Comparison of ENCODE assay signal across 1 cellular context in the genomic region with DNA sequence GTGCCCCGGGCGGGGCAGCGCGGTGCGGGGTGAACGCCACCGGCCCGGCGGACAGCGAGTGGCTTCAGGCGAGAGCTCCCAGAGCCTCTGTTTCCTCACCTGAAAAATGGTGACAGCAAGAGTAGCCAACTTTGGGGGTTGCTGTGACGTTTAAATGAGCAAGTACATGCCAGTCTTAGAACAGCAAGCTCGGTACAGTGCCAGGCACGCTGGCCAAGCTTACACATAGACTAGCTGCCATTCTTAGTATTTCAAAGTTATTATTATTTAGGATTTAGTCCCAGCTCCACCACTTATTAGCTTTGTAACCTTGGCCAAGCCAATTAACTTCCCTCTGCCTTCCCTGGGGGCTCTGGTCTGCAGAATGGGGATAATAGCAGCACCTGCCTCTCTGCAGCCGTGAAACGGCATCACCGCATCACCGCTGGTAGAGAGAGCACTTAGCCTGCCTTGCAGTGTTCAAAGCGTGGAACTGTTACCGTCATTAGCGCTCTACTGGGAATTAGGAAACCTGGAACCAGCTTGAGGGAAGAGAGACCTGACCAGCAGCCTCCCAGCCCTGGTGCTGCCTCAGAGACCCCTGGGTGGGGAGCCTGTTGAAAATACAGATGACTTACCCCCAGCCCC.
TF ChIP-seq lines count a peak whose summit lies in the region.

A gene with protein sequence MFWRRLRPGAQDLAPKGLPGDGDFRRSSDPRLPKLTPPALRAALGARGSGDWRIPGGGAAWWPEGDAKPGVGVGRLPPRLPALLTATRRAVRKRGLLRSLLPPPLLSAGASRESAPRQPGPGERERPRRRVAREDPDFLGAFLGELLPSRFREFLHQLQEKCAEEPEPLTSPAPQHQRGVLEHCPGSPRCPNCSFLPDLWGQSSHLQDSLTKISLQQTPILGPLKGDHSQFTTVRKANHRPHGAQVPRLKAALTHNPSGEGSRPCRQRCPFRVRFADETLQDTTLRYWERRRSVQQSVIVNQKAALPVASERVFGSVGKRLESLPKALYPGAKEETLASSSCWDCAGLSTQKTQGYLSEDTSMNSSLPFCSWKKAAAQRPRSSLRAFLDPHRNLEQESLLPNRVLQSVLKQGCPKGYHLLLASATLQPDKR (minus strand): TSS at position 433 of the 627 bp plus-strand sequence. CDS start 527 bp downstream, outside the sequence.

TF ChIP-seq in IMR-90, 13 proteins besides CTCF, POLR2A, EP300 and RAD21:
- TF ChIP-seq FOS (IDR thresholded peaks at IDR 0.05; ENCODE audit: low read depth, low read length) = no peak
- TF ChIP-seq, protein P1, sequence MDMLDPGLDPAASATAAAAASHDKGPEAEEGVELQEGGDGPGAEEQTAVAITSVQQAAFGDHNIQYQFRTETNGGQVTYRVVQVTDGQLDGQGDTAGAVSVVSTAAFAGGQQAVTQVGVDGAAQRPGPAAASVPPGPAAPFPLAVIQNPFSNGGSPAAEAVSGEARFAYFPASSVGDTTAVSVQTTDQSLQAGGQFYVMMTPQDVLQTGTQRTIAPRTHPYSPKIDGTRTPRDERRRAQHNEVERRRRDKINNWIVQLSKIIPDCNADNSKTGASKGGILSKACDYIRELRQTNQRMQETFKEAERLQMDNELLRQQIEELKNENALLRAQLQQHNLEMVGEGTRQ (IDR thresholded peaks at IDR 0.05; ENCODE audit: low read depth, low read length) = no peak
- TF ChIP-seq SMC3 (IDR thresholded peaks at IDR 0.05; ENCODE audit: low read depth, low read length) = no peak
- TF ChIP-seq CHD1 (IDR thresholded peaks at IDR 0.05; ENCODE audit: low read depth, low read length) = no peak
- no peak for TF ChIP-seq MAFK (IDR thresholded peaks at IDR 0.05; ENCODE audit: low read depth, low read length)
- no peak for TF ChIP-seq BHLHE40 (IDR thresholded peaks at IDR 0.05; ENCODE audit: low read depth, low read length)
- no peak for TF ChIP-seq RFX5 (IDR thresholded peaks at IDR 0.05; ENCODE audit: low read depth, low read length)
- TF ChIP-seq MXI1 (IDR thresholded peaks at IDR 0.05; ENCODE audit: borderline replicate concordance, low read depth, low read length) = no peak
- no peak for TF ChIP-seq CEBPB (IDR thresholded peaks at IDR 0.05; ENCODE audit: low read depth, low read length)
- TF ChIP-seq RCOR1 (IDR thresholded peaks at IDR 0.05; ENCODE audit: insufficient replicate concordance, low read length) = no peak
- TF ChIP-seq NFE2L2 (IDR thresholded peaks at IDR 0.05; ENCODE audit: low read depth, low read length) = no peak
- TF ChIP-seq, protein P2, sequence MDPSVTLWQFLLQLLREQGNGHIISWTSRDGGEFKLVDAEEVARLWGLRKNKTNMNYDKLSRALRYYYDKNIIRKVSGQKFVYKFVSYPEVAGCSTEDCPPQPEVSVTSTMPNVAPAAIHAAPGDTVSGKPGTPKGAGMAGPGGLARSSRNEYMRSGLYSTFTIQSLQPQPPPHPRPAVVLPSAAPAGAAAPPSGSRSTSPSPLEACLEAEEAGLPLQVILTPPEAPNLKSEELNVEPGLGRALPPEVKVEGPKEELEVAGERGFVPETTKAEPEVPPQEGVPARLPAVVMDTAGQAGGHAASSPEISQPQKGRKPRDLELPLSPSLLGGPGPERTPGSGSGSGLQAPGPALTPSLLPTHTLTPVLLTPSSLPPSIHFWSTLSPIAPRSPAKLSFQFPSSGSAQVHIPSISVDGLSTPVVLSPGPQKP (IDR thresholded peaks at IDR 0.05; ENCODE audit: borderline replicate concordance, low read depth, low read length) = no peak
- TF ChIP-seq MAZ (IDR thresholded peaks at IDR 0.05; ENCODE audit: borderline replicate concordance, low read depth, low read length) = no peak
TF ChIP-seq in IMR-90: peak in this region for 0.
